8 cellular contexts compared by ENCODE assay signal in the genomic region with DNA sequence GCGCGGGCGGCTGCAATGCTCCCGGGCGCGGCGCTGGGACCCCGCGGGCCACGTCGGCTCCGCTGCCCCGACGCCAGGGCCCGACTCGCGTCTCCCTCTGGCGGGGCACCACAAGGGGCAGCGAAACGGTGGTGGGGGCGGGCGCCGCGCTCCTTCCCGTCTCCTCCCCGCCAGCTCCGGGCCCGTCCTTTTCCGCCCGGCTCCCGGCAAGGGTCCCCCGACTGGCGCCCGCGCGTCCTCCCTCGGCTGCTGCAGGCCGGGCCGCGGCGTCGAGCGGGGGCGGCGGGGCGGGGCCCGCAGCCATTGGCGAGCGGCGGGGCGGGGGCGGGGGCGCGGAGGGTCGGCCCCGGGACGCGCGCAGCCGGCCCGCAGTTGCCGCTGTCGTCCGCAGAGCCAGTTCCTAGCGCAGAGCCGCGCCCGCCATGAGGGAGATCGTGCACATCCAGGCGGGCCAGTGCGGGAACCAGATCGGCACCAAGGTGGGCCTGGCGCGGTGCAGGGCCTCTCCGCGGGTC. TPM values are rescaled to one million over a fixed set of nuclear protein-coding genes. Genes with fewer than 3 reads are reported as not detected.
A peak's percentile ranks its signal among the peaks of the same experiment; 100 is the strongest.
DNase-seq lines count a peak whose midpoint lies in the region; ATAC-seq and TF ChIP-seq lines count a peak whose summit lies in the region.

TUBB6 (plus strand) TSS at position 371 of the 515 bp plus-strand sequence; CDS start at position 423, 52 bp downstream.

- H3K27ac Mint-ChIP-seq in WTC11: peak within 1 kb of the TSS; percentile 37; the same call in 1 of the 2 replicates
- no peak within 1 kb of the TSS for H3K27ac Mint-ChIP-seq in natural killer cell treated with Interleukin-12 subunit alpha and Interleukin-12 subunit beta and Interleukin-15 and Interleukin-18, amount 100 ng/mL, for 72 hours

- TF ChIP-seq RAD21 in Ishikawa (IDR thresholded peaks at IDR 0.05; ENCODE audit: low read depth): no peak

- peak within 1 kb of the TSS; percentile 87 for H3K4me3 Mint-ChIP-seq in WTC11
- peak within 1 kb of the TSS; percentile 58 for H3K4me3 Mint-ChIP-seq in natural killer cell treated with Interleukin-12 subunit alpha and Interleukin-12 subunit beta and Interleukin-15 and Interleukin-18, amount 100 ng/mL, for 72 hours

- H3K4me3 ChIP-seq in fibroblast of mammary gland (ENCODE audit: control insufficient read depth, low read depth, low read length): peak within 1 kb of the TSS; percentile 88

- no peak for TF ChIP-seq EP300 in Ishikawa (IDR thresholded peaks at IDR 0.05; ENCODE audit: borderline replicate concordance)

- peaks cover 8% of the 10 kb centered on the region for H3K9me3 Mint-ChIP-seq in WTC11
- no peaks in the 10 kb centered on the region for H3K9me3 Mint-ChIP-seq in natural killer cell treated with Interleukin-12 subunit alpha and Interleukin-12 subunit beta and Interleukin-15 and Interleukin-18, amount 100 ng/mL, for 72 hours

- DNase-seq in DMS 273 (lab: John Stamatoyannopoulos, UW; ENCODE audit: unreplicated experiment): peak; percentile 84
- no peak for DNase-seq in DMS 273 treated with DMSO at 0.1 percent for 48 hours (lab: John Stamatoyannopoulos, UW)
- DNase-seq in WTC11 (ENCODE audit: low spot score): peak; percentile 73
- DNase-seq in fibroblast of mammary gland (ENCODE audit: low read depth): peak; percentile 75
- DNase-seq in natural killer cell treated with Interleukin-12 subunit alpha and Interleukin-12 subunit beta and Interleukin-15 and Interleukin-18, amount 100 ng/mL, for 72 hours (ENCODE audit: low spot score): no peak
- no peak for DNase-seq in inferior parietal cortex (ENCODE audit: extremely low spot score)

- TF ChIP-seq CTCF in WTC11 (IDR thresholded peaks at IDR 0.05) (no peak), fibroblast of mammary gland (conservative IDR thresholded peaks at IDR 0.05; ENCODE audit: control insufficient read depth, insufficient read depth, low read depth, low read length) (no peak)

- H3K4me1 Mint-ChIP-seq in WTC11: peaks cover 43% of the 10 kb centered on the region
- peaks cover 5 to 9% of the 10 kb centered on the region in 2 donors for H3K4me1 Mint-ChIP-seq in natural killer cell treated with Interleukin-12 subunit alpha and Interleukin-12 subunit beta and Interleukin-15 and Interleukin-18, amount 100 ng/mL, for 72 hours (ENCODE audit: low read depth in 2 of 2)

- peaks cover 20% of the 10 kb centered on the region for H3K27me3 Mint-ChIP-seq in WTC11 (ENCODE audit: low read depth)
- peaks cover 34% of the 10 kb centered on the region in 2 donors for H3K27me3 Mint-ChIP-seq in natural killer cell treated with Interleukin-12 subunit alpha and Interleukin-12 subunit beta and Interleukin-15 and Interleukin-18, amount 100 ng/mL, for 72 hours

- CTCF ChIA-PET in WTC11 (lab: Charles Lee): interaction anchor here (1.0 to 4.0 kb wide), 9 partner anchors 13 to 36 kb away, joined by 3 to 24 read pairs (median 11); no protein-coding TSS in a partner anchor

- POLR2A ChIA-PET in WTC11 (lab: Charles Lee): interaction anchor here (1.0 to 1.1 kb wide), 2 partner anchors 21 to 28 kb away, joined by 4 to 8 read pairs; no protein-coding TSS in a partner anchor

- H3K36me3 Mint-ChIP-seq in WTC11: peaks cover 29% of the 10 kb centered on the region
- peaks cover 12% of the 10 kb centered on the region for H3K36me3 Mint-ChIP-seq in natural killer cell treated with Interleukin-12 subunit alpha and Interleukin-12 subunit beta and Interleukin-15 and Interleukin-18, amount 100 ng/mL, for 72 hours

- ATAC-seq in GM21723 (IDR thresholded peaks at IDR 0.05; ENCODE audit: unreplicated experiment) (peak; percentile 59), WTC11 (peak; percentile 69)
- peak; percentile 63 to 77 for ATAC-seq in natural killer cell treated with Interleukin-12 subunit alpha and Interleukin-12 subunit beta and Interleukin-15 and Interleukin-18, amount 100 ng/mL, for 72 hours

TF ChIP-seq in Ishikawa, 13 proteins besides CTCF, POLR2A, EP300 and RAD21 (continues in another document):
- TF ChIP-seq NFIC (IDR thresholded peaks at IDR 0.05): no peak
- no peak for TF ChIP-seq ZBTB7A (IDR thresholded peaks at IDR 0.05; ENCODE audit: low read depth)
- TF ChIP-seq, protein P1, sequence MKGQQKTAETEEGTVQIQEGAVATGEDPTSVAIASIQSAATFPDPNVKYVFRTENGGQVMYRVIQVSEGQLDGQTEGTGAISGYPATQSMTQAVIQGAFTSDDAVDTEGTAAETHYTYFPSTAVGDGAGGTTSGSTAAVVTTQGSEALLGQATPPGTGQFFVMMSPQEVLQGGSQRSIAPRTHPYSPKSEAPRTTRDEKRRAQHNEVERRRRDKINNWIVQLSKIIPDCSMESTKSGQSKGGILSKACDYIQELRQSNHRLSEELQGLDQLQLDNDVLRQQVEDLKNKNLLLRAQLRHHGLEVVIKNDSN (IDR thresholded peaks at IDR 0.05): no peak
- no peak for TF ChIP-seq CEBPB (IDR thresholded peaks at IDR 0.05)
- peak; percentile 81; the same call in 1 of the 2 replicates for TF ChIP-seq TAF1 (IDR thresholded peaks at IDR 0.05; ENCODE audit: low read depth)
- TF ChIP-seq TCF12 (IDR thresholded peaks at IDR 0.05; ENCODE audit: low read depth): no peak
- no peak for TF ChIP-seq TEAD4 (IDR thresholded peaks at IDR 0.05)
- no peak; the same call in 1 of the 2 replicates for TF ChIP-seq MAX (IDR thresholded peaks at IDR 0.05)
- 0 out of 2 replicates have a peak, but pooled peaks have one; percentile 32 for TF ChIP-seq YY1 (IDR thresholded peaks at IDR 0.05; ENCODE audit: low read depth)
- no peak for TF ChIP-seq CREB1 (IDR thresholded peaks at IDR 0.05; ENCODE audit: low read depth)

TF ChIP-seq in WTC11, 78 proteins besides CTCF, POLR2A, EP300 and RAD21:
- TF ChIP-seq JUN (CRISPR knock-in tag; IDR thresholded peaks at IDR 0.05) (no peak), E2F5 (CRISPR knock-in tag; IDR thresholded peaks at IDR 0.05) (0 out of 2 replicates have a peak, but pooled peaks have one; percentile 6), PRDM15 (CRISPR knock-in tag; IDR thresholded peaks at IDR 0.05) (no peak), CREM (CRISPR knock-in tag; IDR thresholded peaks at IDR 0.05) (no peak), SOX15 (CRISPR knock-in tag; IDR thresholded peaks at IDR 0.05) (no peak)
TF ChIP-seq in WTC11: peak in this region for 1.

RNA-seq across cellular contexts. Expression of gene TUBB6, which starts in this region (rescaled TPM):
- total RNA-seq in WTC11 (2021): 137 to 240 TPM (median 149 TPM) in 3 replicates
- total RNA-seq in natural killer cell treated with Interleukin-12 subunit alpha and Interleukin-12 subunit beta and Interleukin-15 and Interleukin-18, amount 100 ng/mL, for 72 hours: 1 to 10 TPM; 3.7 to 7.3 TPM

Comparison
In these comparisons a context has a peak if more than half of its experiments do, and no peak if none do; other contexts are left out.
1. RNA of gene TUBB6 (total RNA-seq): 137 to 240 TPM in WTC11; 3.7 to 7.3 TPM in natural killer cell treated with Interleukin-12 subunit alpha and Interleukin-12 subunit beta and Interleukin-15 and Interleukin-18, amount 100 ng/mL, for 72 hours; every median in the first group is over 10 times any median in the second.
2. DNase-seq: peak in DMS 273 (single experiment), WTC11 (single experiment) and fibroblast of mammary gland (single experiment); none in DMS 273 treated with DMSO at 0.1 percent for 48 hours (single experiment), natural killer cell treated with Interleukin-12 subunit alpha and Interleukin-12 subunit beta and Interleukin-15 and Interleukin-18, amount 100 ng/mL, for 72 hours (single experiment) and inferior parietal cortex (single experiment).
3. Peak in every context shown above with its lines, with median percentiles within 50 percentile points of each other: ATAC-seq.